In the genomic region with DNA sequence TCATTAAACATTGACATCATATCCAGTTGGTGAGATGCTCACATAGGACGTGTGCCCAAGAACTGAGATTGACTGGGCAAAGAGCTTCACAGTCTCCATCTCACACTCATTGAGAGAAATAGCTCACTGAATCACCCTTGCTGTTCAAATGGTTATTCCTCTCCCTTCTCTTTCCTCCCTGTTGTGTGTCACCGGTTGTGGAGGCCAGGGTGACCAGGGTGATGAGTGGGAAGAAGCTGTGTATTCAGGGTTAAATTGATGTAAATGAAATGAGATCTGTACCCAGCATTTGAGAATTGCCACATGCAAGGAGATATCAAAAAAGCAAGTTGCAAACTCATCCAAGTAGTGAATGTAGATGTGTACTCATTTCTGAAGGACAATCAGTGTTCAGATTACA, we compare ENCODE assay signal across 18 cellular contexts.
"Had no signal": no experiment of that assay in that cellular context is flagged by ENCODE, and none has a peak within 500 bp of the region (broad histone marks: within the 10 kb centered on the region; RNA-seq: fewer than 3 reads in every experiment).

No MANE protein-coding gene starts in this region.

- DNase-seq: activated CD4-positive, alpha-beta T cell treated with anti-CD3 and anti-CD28 coated beads, Interleukin-2, amount 50 U/mL, for 4 hours; amygdala; effector CD8-positive, alpha-beta T cell; heart left ventricle; kidney; nucleus accumbens; sigmoid colon; stimulated activated naive B cell treated with anti-CD40 and anti-IgM and Interleukin-4, amounts not matched to agents 10 μg/mL and 1 μg/mL and 100 μg/mL, for 72 hours; substantia nigra; T-helper 17 cell; tibial artery; WERI-Rb-1 had no signal

- H3K27me3 Mint-ChIP-seq: activated naive CD8-positive, alpha-beta T cell; dendritic cell treated with granulocyte-macrophage colony-stimulating factor and Interleukin-4, amounts not matched to agents 40 ng/mL and 50 ng/mL, for 4 days; stimulated activated naive B cell treated with anti-CD40 and anti-IgM and Interleukin-4, amounts not matched to agents 10 μg/mL and 1 μg/mL and 100 μg/mL, for 72 hours; T-helper 17 cell had no signal

- H3K4me1 Mint-ChIP-seq: mesothelial cell of epicardium; nephron; stimulated activated naive B cell treated with anti-CD40 and anti-IgM and Interleukin-4, amounts not matched to agents 10 μg/mL and 1 μg/mL and 100 μg/mL, for 72 hours had no signal

- H3K27ac Mint-ChIP-seq: activated naive CD8-positive, alpha-beta T cell; dendritic cell treated with granulocyte-macrophage colony-stimulating factor and Interleukin-4, amounts not matched to agents 40 ng/mL and 50 ng/mL, for 4 days; mesothelial cell of epicardium; nephron; stimulated activated naive B cell treated with anti-CD40 and anti-IgM and Interleukin-4, amounts not matched to agents 10 μg/mL and 1 μg/mL and 100 μg/mL, for 72 hours; T-helper 17 cell had no signal

- H3K4me3 Mint-ChIP-seq: activated naive CD8-positive, alpha-beta T cell; dendritic cell treated with granulocyte-macrophage colony-stimulating factor and Interleukin-4, amounts not matched to agents 40 ng/mL and 50 ng/mL, for 4 days; mesothelial cell of epicardium; nephron; stimulated activated naive B cell treated with anti-CD40 and anti-IgM and Interleukin-4, amounts not matched to agents 10 μg/mL and 1 μg/mL and 100 μg/mL, for 72 hours; T-helper 17 cell had no signal

- ATAC-seq: gastroesophageal sphincter; heart left ventricle; left lobe of liver; stimulated activated naive B cell treated with anti-CD40 and anti-IgM and Interleukin-4, amounts not matched to agents 10 μg/mL and 1 μg/mL and 100 μg/mL, for 72 hours; T-helper 17 cell had no signal

- H3K9me3 Mint-ChIP-seq: dendritic cell treated with granulocyte-macrophage colony-stimulating factor and Interleukin-4, amounts not matched to agents 40 ng/mL and 50 ng/mL, for 4 days; mesothelial cell of epicardium; nephron; stimulated activated naive B cell treated with anti-CD40 and anti-IgM and Interleukin-4, amounts not matched to agents 10 μg/mL and 1 μg/mL and 100 μg/mL, for 72 hours had no signal
